In genomic region chr10:79378647-79379511, GRCh38 we compare ENCODE assay signal across 13 cellular contexts. TPM values are rescaled to one million over a fixed set of nuclear protein-coding genes. Genes with fewer than 3 reads are reported as not detected.
DNase-seq lines count a peak whose midpoint lies in the region; ATAC-seq and TF ChIP-seq lines count a peak whose summit lies in the region.
"Had no signal": no experiment of that assay in that cellular context is flagged by ENCODE, and none has a peak within 500 bp of the region (broad histone marks: within the 10 kb centered on the region; RNA-seq: fewer than 3 reads in every experiment).

No MANE protein-coding gene starts in this region.

- no peak for ATAC-seq in activated CD8-positive, alpha-beta T cell treated with anti-CD3 and anti-CD28 coated beads for 36 hours
- ATAC-seq: GM23338 had no signal

- no peaks in the 10 kb centered on the region for H3K27me3 Mint-ChIP-seq in activated CD8-positive, alpha-beta T cell treated with anti-CD3 and anti-CD28 coated beads for 36 hours
- H3K27me3 Mint-ChIP-seq in immature natural killer cell (ENCODE audit: low read depth in 3 of 3) = peaks cover 0 to 3% (median 0%) of the 10 kb centered on the region in 3 donors

- H3K4me2 ChIP-seq in mesenchymal stem cell (ENCODE audit: low read length, poor library complexity, severe bottlenecking) = no peak overlapping the region
- H3K4me2 ChIP-seq: GM23338 had no signal

- H3K4me1 Mint-ChIP-seq in activated CD8-positive, alpha-beta T cell treated with anti-CD3 and anti-CD28 coated beads for 36 hours (ENCODE audit: low read depth) = no peaks in the 10 kb centered on the region
- peaks cover 3 to 8% of the 10 kb centered on the region in 2 donors for H3K4me1 Mint-ChIP-seq in immature natural killer cell

- intact Hi-C loops in colonic mucosa (cut with DNase I) = no loop called here
- intact Hi-C loops in activated CD8-positive, alpha-beta T cell treated with anti-CD3 and anti-CD28 coated beads for 36 hours (cut with micrococcal nuclease) = no loop called here

- H3K36me3 Mint-ChIP-seq in activated CD8-positive, alpha-beta T cell treated with anti-CD3 and anti-CD28 coated beads for 36 hours (ENCODE audit: low read depth) = no peaks in the 10 kb centered on the region
- H3K36me3 Mint-ChIP-seq in immature natural killer cell = peaks cover 0 to 4% (median 0%) of the 10 kb centered on the region in 3 donors

- H3K27ac ChIP-seq in colonic mucosa (peak overlapping the region; percentile 42), mesenchymal stem cell (ENCODE audit: low read length, poor library complexity, severe bottlenecking) (no peak overlapping the region), subcutaneous abdominal adipose tissue (ENCODE audit: low read depth, low read length) (peak overlapping the region; percentile 60)

- CTCF ChIA-PET in activated CD8-positive, alpha-beta T cell treated with anti-CD3 and anti-CD28 coated beads for 36 hours (lab: Charles Lee) = no interaction called here

- H3K18ac ChIP-seq in mesenchymal stem cell (ENCODE audit: low read depth in 1 of 2, low read length in 2 of 2) = peak overlapping the region; percentile 23

- peak overlapping the region; percentile 8 for H4K8ac ChIP-seq in mesenchymal stem cell (ENCODE audit: low read length)

- H2BK12ac ChIP-seq in mesenchymal stem cell (ENCODE audit: low read length in 2 of 2) = peak overlapping the region; percentile 64 to 69

- TF ChIP-seq CTCF in colonic mucosa (IDR thresholded peaks at IDR 0.05) = no peak
- no peak for TF ChIP-seq CTCF in activated CD8-positive, alpha-beta T cell treated with anti-CD3 and anti-CD28 coated beads for 36 hours (IDR thresholded peaks at IDR 0.05)

- H3K4me1 ChIP-seq in NT2/D1 (ENCODE audit: insufficient read depth, insufficient read length) (peaks cover 5% of the 10 kb centered on the region), colonic mucosa (peaks cover 5% of the 10 kb centered on the region), mesenchymal stem cell (ENCODE audit: control insufficient read depth, insufficient read depth, low read depth, low read length) (peaks cover 54% of the 10 kb centered on the region), subcutaneous abdominal adipose tissue (ENCODE audit: control insufficient read depth in 5 of 5, insufficient read depth in 5 of 5, low read length in 5 of 5) (peaks cover 17 to 46% (median 43%) of the 10 kb centered on the region in 5 donors)

- H3K4ac ChIP-seq in mesenchymal stem cell (ENCODE audit: low read depth in 1 of 2, low read length in 2 of 2) = no peak overlapping the region

- H3K14ac ChIP-seq in mesenchymal stem cell (ENCODE audit: low read length in 2 of 2) = peak overlapping the region in 1 of 2 experiments; percentile 94

- 84% methylated on average over 21 of the region's 22 CpGs for WGBS in mesenchymal stem cell

- no peaks in the 10 kb centered on the region for H3K9me3 Mint-ChIP-seq in activated CD8-positive, alpha-beta T cell treated with anti-CD3 and anti-CD28 coated beads for 36 hours
- no peaks in the 10 kb centered on the region for H3K9me3 Mint-ChIP-seq in immature natural killer cell
- H3K9me3 Mint-ChIP-seq: GM23338 had no signal

- H3K4me3 ChIP-seq in NT2/D1 (ENCODE audit: insufficient read length, low read depth) (no peak overlapping the region), colonic mucosa (no peak overlapping the region), mesenchymal stem cell (ENCODE audit: insufficient read depth in 1 of 2, low read depth in 1 of 2, low read length in 2 of 2) (no peak overlapping the region), subcutaneous abdominal adipose tissue (ENCODE audit: low read depth in 1 of 5, low read length in 5 of 5) (no peak overlapping the region)
- H3K4me3 ChIP-seq: GM23338 had no signal

- no peaks in the 10 kb centered on the region for H3K79me1 ChIP-seq in mesenchymal stem cell (replicated peaks; ENCODE audit: low read length, poor library complexity, severe bottlenecking)

- peak overlapping the region; percentile 32 for H2AFZ ChIP-seq in mesenchymal stem cell (ENCODE audit: low read depth, low read length)
- H2AFZ ChIP-seq: GM23338 had no signal

- no peak overlapping the region for H3K4me3 Mint-ChIP-seq in activated CD8-positive, alpha-beta T cell treated with anti-CD3 and anti-CD28 coated beads for 36 hours
- H3K4me3 Mint-ChIP-seq in immature natural killer cell = no peak overlapping the region
- H3K4me3 Mint-ChIP-seq: GM23338 had no signal

- H3K27ac Mint-ChIP-seq in activated CD8-positive, alpha-beta T cell treated with anti-CD3 and anti-CD28 coated beads for 36 hours = no peak overlapping the region
- no peak overlapping the region for H3K27ac Mint-ChIP-seq in immature natural killer cell
- H3K27ac Mint-ChIP-seq: GM23338 had no signal

- DNase-seq in NT2/D1 (ENCODE audit: low read depth, low spot score) = no peak
- peak; percentile 16 for DNase-seq in colonic mucosa
- no peak for DNase-seq in mesenchymal stem cell
- DNase-seq in dedifferentiated amniotic fluid mesenchymal stem cell (ENCODE audit: extremely low spot score) = no peak
- DNase-seq in activated CD8-positive, alpha-beta T cell treated with anti-CD3 and anti-CD28 coated beads for 36 hours = no peak
- no peak for DNase-seq in immature natural killer cell
- DNase-seq in cerebellar cortex (ENCODE audit: low spot score) = no peak
- DNase-seq: C1 segment of cervical spinal cord; occipital lobe; stimulated activated CD4-positive, alpha-beta T cell treated with anti-CD3 and anti-CD28 coated beads, Interleukin-1b, Interleukin-23, amount 100 ng/mL, for 48 hours; T-helper 9 cell had no signal

- POLR2A ChIA-PET in activated CD8-positive, alpha-beta T cell treated with anti-CD3 and anti-CD28 coated beads for 36 hours (lab: Charles Lee) = no interaction called here

- peak overlapping the region; percentile 59 for H4K91ac ChIP-seq in mesenchymal stem cell (ENCODE audit: low read length)

- peak overlapping the region; percentile 29 for H3K9ac ChIP-seq in NT2/D1 (ENCODE audit: insufficient read length, low read depth)
- no peak overlapping the region for H3K9ac ChIP-seq in colonic mucosa (ENCODE audit: low read depth in 2 of 2, low read length in 2 of 2)
- peak overlapping the region; percentile 52 for H3K9ac ChIP-seq in mesenchymal stem cell (ENCODE audit: low read length)
- no peak overlapping the region for H3K9ac ChIP-seq in subcutaneous abdominal adipose tissue (ENCODE audit: low read length in 5 of 5)

- no peak overlapping the region for H2BK5ac ChIP-seq in mesenchymal stem cell (ENCODE audit: low read depth, low read length, poor library complexity, severe bottlenecking)

- H2BK120ac ChIP-seq in mesenchymal stem cell (ENCODE audit: low read depth, low read length) = no peak overlapping the region

- H3K23ac ChIP-seq in mesenchymal stem cell (ENCODE audit: low read length in 2 of 2) = peak overlapping the region in 1 of 2 experiments; percentile 46

- no peaks in the 10 kb centered on the region for H3K9me3 ChIP-seq in NT2/D1 (ENCODE audit: insufficient read depth, low read length)
- no peaks in the 10 kb centered on the region for H3K9me3 ChIP-seq in colonic mucosa
- no peaks in the 10 kb centered on the region for H3K9me3 ChIP-seq in mesenchymal stem cell (ENCODE audit: control insufficient read depth, low read length)
- no peaks in the 10 kb centered on the region for H3K9me3 ChIP-seq in subcutaneous abdominal adipose tissue (ENCODE audit: control insufficient read depth in 5 of 5, low read length in 5 of 5)

- H2BK15ac ChIP-seq in mesenchymal stem cell (ENCODE audit: low read depth, poor library complexity, severe bottlenecking) = no peak overlapping the region

- no peaks in the 10 kb centered on the region for H3K27me3 ChIP-seq in NT2/D1 (ENCODE audit: insufficient read depth, insufficient read length)
- H3K27me3 ChIP-seq in colonic mucosa = no peaks in the 10 kb centered on the region
- H3K27me3 ChIP-seq in mesenchymal stem cell (ENCODE audit: control insufficient read depth in 1 of 2, insufficient read depth in 1 of 2, low read length in 2 of 2) = no peaks in the 10 kb centered on the region
- no peaks in the 10 kb centered on the region for H3K27me3 ChIP-seq in subcutaneous abdominal adipose tissue (ENCODE audit: control insufficient read depth in 5 of 5, insufficient read depth in 4 of 5, low read length in 5 of 5)

- no peaks in the 10 kb centered on the region for H3K36me3 ChIP-seq in NT2/D1 (ENCODE audit: insufficient read depth, insufficient read length, low read length)
- no peaks in the 10 kb centered on the region for H3K36me3 ChIP-seq in colonic mucosa
- H3K36me3 ChIP-seq in mesenchymal stem cell (ENCODE audit: control insufficient read depth in 1 of 2, insufficient read depth in 2 of 2, low read depth in 1 of 2, low read length in 2 of 2) = peaks cover 3 to 11% of the 10 kb centered on the region in 2 experiments
- H3K36me3 ChIP-seq in subcutaneous abdominal adipose tissue (ENCODE audit: control insufficient read depth in 5 of 5, insufficient read depth in 5 of 5, low read length in 5 of 5) = peaks cover 0 to 2% (median under 1%) of the 10 kb centered on the region in 5 donors

- peak overlapping the region; percentile 54 for H2AK5ac ChIP-seq in mesenchymal stem cell (ENCODE audit: low read length, severe bottlenecking)

RNA-seq across cellular contexts. Expression of gene PPIF, which starts 31.6 kb away (rescaled TPM):
- total RNA-seq in colonic mucosa = 100 to 1,000 TPM in 1 of 2 donors, 10 to 100 TPM in 1; 99.3 to 154 TPM
- 49.4 TPM for polyA plus RNA-seq in mesenchymal stem cell (2013, experiment 1 of 2)
- polyA plus RNA-seq in mesenchymal stem cell (2013, experiment 2 of 2) = 50.7 TPM
- 10 to 100 TPM; 81.5 to 88.6 TPM for total RNA-seq in activated CD8-positive, alpha-beta T cell treated with anti-CD3 and anti-CD28 coated beads for 36 hours
- polyA plus RNA-seq in immature natural killer cell = 10 to 100 TPM in 2 of 3 donors, 1 to 10 TPM in 1; 9.6 to 15.1 (median 13.1) TPM

Comparison
In these comparisons a context has a peak if more than half of its experiments do, and no peak if none do; other contexts are left out.
1. H3K9ac ChIP-seq: peak in NT2/D1 (single experiment) and mesenchymal stem cell (single experiment); none in colonic mucosa (0 of 2) and subcutaneous abdominal adipose tissue (0 of 5).